ENCODE assay signal across 38 cellular contexts in genomic region chr6:49799090-49799489, GRCh38. TPM values are rescaled to one million over a fixed set of nuclear protein-coding genes. Genes with fewer than 3 reads are reported as not detected.
"Had no signal": no experiment of that assay in that cellular context is flagged by ENCODE, and none has a peak within 500 bp of the region (broad histone marks: within the 10 kb centered on the region; RNA-seq: fewer than 3 reads in every experiment).

No MANE protein-coding gene starts in this region.

- H3K36me3 Mint-ChIP-seq: activated CD8-positive, alpha-beta memory T cell treated with anti-CD3 and anti-CD28 coated beads, Interleukin-2, amount 10 ng/mL, durations not matched to agents 7 days and 5 days; activated naive CD4-positive, alpha-beta T cell treated with anti-CD3 and anti-CD28 coated beads, Interleukin-2, amount 10 ng/mL, durations not matched to agents 7 days and 5 days; activated naive CD4-positive, alpha-beta T cell treated with anti-CD3 and anti-CD28 coated beads, Interleukin-2, amount 50 U/mL, for 24 hours; activated naive CD8-positive, alpha-beta T cell; activated naive CD8-positive, alpha-beta T cell treated with anti-CD3 and anti-CD28 coated beads, Interleukin-2, amount 10 ng/mL, durations not matched to agents 7 days and 5 days; brain had no signal

- H3K27ac ChIP-seq: ascending aorta, cardiac muscle cell, VCaP had no signal

- DNase-seq: activated B cell treated with CpG ODN at 0.5 μM for 24 hours; activated CD4-positive, alpha-beta memory T cell treated with anti-CD3 and anti-CD28 coated beads, Interleukin-2, amount 10 ng/mL, durations not matched to agents 7 days and 5 days; activated CD4-positive, alpha-beta T cell treated with anti-CD3 and anti-CD28 coated beads for 4 hours; activated CD4-positive, alpha-beta T cell treated with anti-CD3 and anti-CD28 coated beads, Interleukin-2, amount 10 ng/mL, durations not matched to agents 7 days and 5 days; activated CD4-positive, alpha-beta T cell treated with anti-CD3 and anti-CD28 coated beads, Interleukin-2, amount 50 U/mL, for 48 hours; activated CD4-positive, CD25-positive, alpha-beta regulatory T cell treated with anti-CD3 and anti-CD28 coated beads, Interleukin-2, amount 50 U/mL, for 72 hours; activated CD8-positive, alpha-beta memory T cell treated with anti-CD3 and anti-CD28 coated beads for 24 hours; activated CD8-positive, alpha-beta memory T cell treated with anti-CD3 and anti-CD28 coated beads, Interleukin-2, amount 10 ng/mL, durations not matched to agents 7 days and 5 days; activated CD8-positive, alpha-beta memory T cell treated with anti-CD3 and anti-CD28 coated beads, Interleukin-2, amount 50 U/mL, for 48 hours; activated effector memory CD4-positive, alpha-beta T cell treated with Interleukin-2 at 50 U/mL for 16 hours; activated gamma-delta T cell; activated naive CD4-positive, alpha-beta T cell treated with anti-CD3 and anti-CD28 coated beads, Interleukin-2, amount 10 ng/mL, durations not matched to agents 7 days and 5 days; activated naive CD4-positive, alpha-beta T cell treated with Interleukin-2 at 50 U/mL for 16 hours; activated naive CD8-positive, alpha-beta T cell treated with anti-CD3 and anti-CD28 coated beads, Interleukin-2, amount 10 ng/mL, durations not matched to agents 7 days and 5 days; activated naive CD8-positive, alpha-beta T cell treated with anti-CD3 and anti-CD28 coated beads, Interleukin-2, amount 50 U/mL, for 24 hours; activated T-cell treated with anti-CD3 and anti-CD28 coated beads, Interleukin-2, amount 50 U/mL, for 24 hours; activated T-cell treated with anti-CD3 and anti-CD28 coated beads, Interleukin-2, amount 50 U/mL, for 48 hours; amygdala; anterior cingulate cortex; caudate nucleus; cerebellar nuclear complex; T-helper 1 cell; T-helper 2 cell; T-helper 9 cell had no signal

- H3K4me1 Mint-ChIP-seq: activated B cell treated with CpG ODN at 0.5 μM for 24 hours; activated CD4-positive, alpha-beta memory T cell treated with anti-CD3 and anti-CD28 coated beads, Interleukin-2, amount 10 ng/mL, durations not matched to agents 7 days and 5 days; activated CD4-positive, alpha-beta T cell treated with anti-CD3 and anti-CD28 coated beads, Interleukin-2, amount 10 ng/mL, durations not matched to agents 7 days and 5 days; activated CD8-positive, alpha-beta memory T cell treated with anti-CD3 and anti-CD28 coated beads, Interleukin-2, amount 10 ng/mL, durations not matched to agents 7 days and 5 days; activated naive CD4-positive, alpha-beta T cell treated with anti-CD3 and anti-CD28 coated beads, Interleukin-2, amount 10 ng/mL, durations not matched to agents 7 days and 5 days; activated naive CD4-positive, alpha-beta T cell treated with anti-CD3 and anti-CD28 coated beads, Interleukin-2, amount 50 U/mL, for 24 hours; activated naive CD8-positive, alpha-beta T cell treated with anti-CD3 and anti-CD28 coated beads, Interleukin-2, amount 10 ng/mL, durations not matched to agents 7 days and 5 days; activated naive CD8-positive, alpha-beta T cell treated with anti-CD3 and anti-CD28 coated beads, Interleukin-2, amount 50 U/mL, for 24 hours; brain; central memory CD8-positive, alpha-beta T cell had no signal

- H3K36me3 ChIP-seq: ascending aorta, cardiac muscle cell had no signal

- H3K4me3 Mint-ChIP-seq: activated B cell treated with CpG ODN at 0.5 μM for 24 hours; activated CD4-positive, alpha-beta memory T cell treated with anti-CD3 and anti-CD28 coated beads, Interleukin-2, amount 10 ng/mL, durations not matched to agents 7 days and 5 days; activated CD4-positive, alpha-beta T cell treated with anti-CD3 and anti-CD28 coated beads, Interleukin-2, amount 10 ng/mL, durations not matched to agents 7 days and 5 days; activated CD8-positive, alpha-beta memory T cell treated with anti-CD3 and anti-CD28 coated beads, Interleukin-2, amount 10 ng/mL, durations not matched to agents 7 days and 5 days; activated naive CD4-positive, alpha-beta T cell treated with anti-CD3 and anti-CD28 coated beads, Interleukin-2, amount 10 ng/mL, durations not matched to agents 7 days and 5 days; activated naive CD4-positive, alpha-beta T cell treated with anti-CD3 and anti-CD28 coated beads, Interleukin-2, amount 50 U/mL, for 24 hours; activated naive CD8-positive, alpha-beta T cell; activated naive CD8-positive, alpha-beta T cell treated with anti-CD3 and anti-CD28 coated beads, Interleukin-2, amount 10 ng/mL, durations not matched to agents 7 days and 5 days; activated naive CD8-positive, alpha-beta T cell treated with anti-CD3 and anti-CD28 coated beads, Interleukin-2, amount 50 U/mL, for 24 hours; activated T-cell treated with anti-CD3 and anti-CD28 coated beads, Interleukin-2, amount 50 U/mL, for 24 hours; brain; central memory CD8-positive, alpha-beta T cell; T-helper 1 cell treated with Interleukin-12 subunit alpha and Interleukin-12 subunit beta and Interleukin-4 antibody, amounts not matched to agents 30 μg/mL and 1 μg/mL, for 36 hours; T-helper 2 cell treated with Interferon-gamma antibody and Interleukin-4, amounts not matched to agents 5 μg/mL and 100 μg/mL, for 36 hours had no signal

- H3K9me3 ChIP-seq: ascending aorta had no signal

- H3K27me3 ChIP-seq: ascending aorta, cardiac muscle cell had no signal

- H3K4me3 ChIP-seq: ascending aorta, cardiac muscle cell had no signal

- H3K4me1 ChIP-seq: ascending aorta had no signal

- H3K27ac Mint-ChIP-seq: activated B cell treated with CpG ODN at 0.5 μM for 24 hours; activated CD4-positive, alpha-beta memory T cell treated with anti-CD3 and anti-CD28 coated beads, Interleukin-2, amount 10 ng/mL, durations not matched to agents 7 days and 5 days; activated CD4-positive, alpha-beta T cell treated with anti-CD3 and anti-CD28 coated beads, Interleukin-2, amount 10 ng/mL, durations not matched to agents 7 days and 5 days; activated CD8-positive, alpha-beta memory T cell treated with anti-CD3 and anti-CD28 coated beads, Interleukin-2, amount 10 ng/mL, durations not matched to agents 7 days and 5 days; activated naive CD4-positive, alpha-beta T cell treated with anti-CD3 and anti-CD28 coated beads, Interleukin-2, amount 10 ng/mL, durations not matched to agents 7 days and 5 days; activated naive CD4-positive, alpha-beta T cell treated with anti-CD3 and anti-CD28 coated beads, Interleukin-2, amount 50 U/mL, for 24 hours; activated naive CD8-positive, alpha-beta T cell; activated naive CD8-positive, alpha-beta T cell treated with anti-CD3 and anti-CD28 coated beads, Interleukin-2, amount 10 ng/mL, durations not matched to agents 7 days and 5 days; activated naive CD8-positive, alpha-beta T cell treated with anti-CD3 and anti-CD28 coated beads, Interleukin-2, amount 50 U/mL, for 24 hours; activated T-cell treated with anti-CD3 and anti-CD28 coated beads, Interleukin-2, amount 50 U/mL, for 24 hours; activated T-helper 2 cell treated with anti-CD3 and anti-CD28 coated beads, Interferon-gamma antibody, Interleukin-2, Interleukin-4, amounts not matched to agents 10 μg/mL and 5 μg/mL and 100 μg/mL, durations not matched to agents 14 hours and 24 hours and 36 hours; brain; T-helper 1 cell treated with Interleukin-12 subunit alpha and Interleukin-12 subunit beta and Interleukin-4 antibody, amounts not matched to agents 30 μg/mL and 1 μg/mL, for 36 hours; T-helper 2 cell treated with Interferon-gamma antibody and Interleukin-4, amounts not matched to agents 5 μg/mL and 100 μg/mL, for 36 hours had no signal

- FAIRE-seq: bronchial epithelial cell, TTC549 had no signal

- H3K9me3 Mint-ChIP-seq: activated B cell treated with CpG ODN at 0.5 μM for 24 hours; activated naive CD4-positive, alpha-beta T cell treated with anti-CD3 and anti-CD28 coated beads, Interleukin-2, amount 10 ng/mL, durations not matched to agents 7 days and 5 days; activated naive CD4-positive, alpha-beta T cell treated with anti-CD3 and anti-CD28 coated beads, Interleukin-2, amount 50 U/mL, for 24 hours; activated naive CD8-positive, alpha-beta T cell treated with anti-CD3 and anti-CD28 coated beads, Interleukin-2, amount 50 U/mL, for 24 hours; activated T-helper 2 cell treated with anti-CD3 and anti-CD28 coated beads, Interferon-gamma antibody, Interleukin-2, Interleukin-4, amounts not matched to agents 10 μg/mL and 5 μg/mL and 100 μg/mL, durations not matched to agents 14 hours and 24 hours and 36 hours; central memory CD8-positive, alpha-beta T cell; T-helper 1 cell treated with Interleukin-12 subunit alpha and Interleukin-12 subunit beta and Interleukin-4 antibody, amounts not matched to agents 30 μg/mL and 1 μg/mL, for 36 hours; T-helper 2 cell treated with Interferon-gamma antibody and Interleukin-4, amounts not matched to agents 5 μg/mL and 100 μg/mL, for 36 hours had no signal

- H3K27me3 Mint-ChIP-seq: activated B cell treated with CpG ODN at 0.5 μM for 24 hours; activated CD4-positive, alpha-beta memory T cell treated with anti-CD3 and anti-CD28 coated beads, Interleukin-2, amount 10 ng/mL, durations not matched to agents 7 days and 5 days; activated CD4-positive, alpha-beta T cell treated with anti-CD3 and anti-CD28 coated beads, Interleukin-2, amount 10 ng/mL, durations not matched to agents 7 days and 5 days; activated CD8-positive, alpha-beta memory T cell treated with anti-CD3 and anti-CD28 coated beads, Interleukin-2, amount 10 ng/mL, durations not matched to agents 7 days and 5 days; activated naive CD4-positive, alpha-beta T cell treated with anti-CD3 and anti-CD28 coated beads, Interleukin-2, amount 10 ng/mL, durations not matched to agents 7 days and 5 days; activated naive CD4-positive, alpha-beta T cell treated with anti-CD3 and anti-CD28 coated beads, Interleukin-2, amount 50 U/mL, for 24 hours; activated naive CD8-positive, alpha-beta T cell; activated naive CD8-positive, alpha-beta T cell treated with anti-CD3 and anti-CD28 coated beads, Interleukin-2, amount 10 ng/mL, durations not matched to agents 7 days and 5 days; activated T-cell treated with anti-CD3 and anti-CD28 coated beads, Interleukin-2, amount 50 U/mL, for 24 hours; brain; central memory CD8-positive, alpha-beta T cell had no signal

- ATAC-seq: activated CD8-positive, alpha-beta memory T cell treated with anti-CD3 and anti-CD28 coated beads, Interleukin-2, amount 10 ng/mL, durations not matched to agents 7 days and 5 days; activated naive CD8-positive, alpha-beta T cell treated with anti-CD3 and anti-CD28 coated beads, Interleukin-2, amount 50 U/mL, for 24 hours had no signal

RNA-seq across cellular contexts. Expression of gene PGK2, which starts 12.0 kb away (rescaled TPM):
- total RNA-seq: activated B cell treated with CpG ODN at 0.5 μM for 24 hours; activated CD4-positive, alpha-beta memory T cell treated with anti-CD3 and anti-CD28 coated beads, Interleukin-2, amount 10 ng/mL, durations not matched to agents 7 days and 5 days; activated CD4-positive, alpha-beta T cell treated with anti-CD3 and anti-CD28 coated beads, Interleukin-2, amount 10 ng/mL, durations not matched to agents 7 days and 5 days; activated CD8-positive, alpha-beta memory T cell treated with anti-CD3 and anti-CD28 coated beads, Interleukin-2, amount 10 ng/mL, durations not matched to agents 7 days and 5 days; activated naive CD8-positive, alpha-beta T cell treated with anti-CD3 and anti-CD28 coated beads, Interleukin-2, amount 10 ng/mL, durations not matched to agents 7 days and 5 days; activated T-helper 2 cell treated with anti-CD3 and anti-CD28 coated beads, Interferon-gamma antibody, Interleukin-2, Interleukin-4, amounts not matched to agents 10 μg/mL and 5 μg/mL and 100 μg/mL, durations not matched to agents 14 hours and 24 hours and 36 hours; ascending aorta; bronchial epithelial cell; cardiac muscle cell; chondrocyte had no signal
- polyA plus RNA-seq: adipose tissue, cardiac muscle cell had no signal

RNA-seq across cellular contexts. Expression of gene CRISP3, which starts 54.9 kb away (rescaled TPM):
- total RNA-seq: activated B cell treated with CpG ODN at 0.5 μM for 24 hours; activated CD4-positive, alpha-beta memory T cell treated with anti-CD3 and anti-CD28 coated beads, Interleukin-2, amount 10 ng/mL, durations not matched to agents 7 days and 5 days; activated CD4-positive, alpha-beta T cell treated with anti-CD3 and anti-CD28 coated beads, Interleukin-2, amount 10 ng/mL, durations not matched to agents 7 days and 5 days; activated CD8-positive, alpha-beta memory T cell treated with anti-CD3 and anti-CD28 coated beads, Interleukin-2, amount 10 ng/mL, durations not matched to agents 7 days and 5 days; activated naive CD8-positive, alpha-beta T cell treated with anti-CD3 and anti-CD28 coated beads, Interleukin-2, amount 10 ng/mL, durations not matched to agents 7 days and 5 days; activated T-helper 2 cell treated with anti-CD3 and anti-CD28 coated beads, Interferon-gamma antibody, Interleukin-2, Interleukin-4, amounts not matched to agents 10 μg/mL and 5 μg/mL and 100 μg/mL, durations not matched to agents 14 hours and 24 hours and 36 hours; ascending aorta; cardiac muscle cell; chondrocyte had no signal
- polyA plus RNA-seq: cardiac muscle cell had no signal
